Comparison of ENCODE assay signal across 28 cellular contexts in the genomic region with DNA sequence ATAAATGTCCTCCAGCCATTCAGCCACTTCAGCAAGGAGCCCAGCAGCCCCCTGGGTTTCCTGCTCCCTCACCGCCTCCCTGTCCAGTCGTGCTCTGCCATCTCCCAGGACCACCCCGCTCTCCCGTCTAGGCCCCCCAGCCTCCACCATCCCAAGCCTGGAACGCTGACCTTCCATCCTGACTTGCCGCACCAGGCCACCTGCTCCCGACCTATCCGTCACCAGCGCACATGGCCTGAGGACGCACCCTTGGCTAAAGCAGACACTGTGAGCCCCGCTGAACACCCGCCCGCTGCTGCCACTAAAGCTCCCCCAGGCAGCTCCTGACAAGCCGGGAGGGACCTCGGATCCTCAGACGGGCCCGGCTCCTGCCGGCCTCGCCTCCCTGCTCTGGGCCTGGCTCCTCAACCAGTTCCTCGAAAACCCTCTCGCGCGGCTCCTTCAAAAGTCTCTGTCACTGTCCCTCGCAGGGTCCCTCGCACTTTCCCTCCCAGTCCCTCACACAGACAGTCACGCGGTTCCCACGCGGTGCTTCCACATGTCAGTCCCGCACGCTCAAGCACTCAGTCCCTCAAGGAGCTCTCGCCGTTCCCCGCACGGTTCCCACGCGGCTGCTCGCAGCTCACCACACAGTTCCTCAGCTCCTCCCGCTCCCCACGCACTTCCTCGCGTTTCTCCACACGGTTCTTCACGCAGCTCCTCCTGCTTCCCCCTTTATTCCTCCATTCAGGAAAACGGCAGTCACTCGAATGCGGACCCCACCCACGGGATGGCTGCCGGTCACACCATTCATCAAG. TPM values are rescaled to one million over a fixed set of nuclear protein-coding genes. Genes with fewer than 3 reads are reported as not detected.
"Had no signal": no experiment of that assay in that cellular context is flagged by ENCODE, and none has a peak within 500 bp of the region (broad histone marks: within the 10 kb centered on the region; RNA-seq: fewer than 3 reads in every experiment).

No MANE protein-coding gene starts in this region.

- H3K9me3 ChIP-seq: ascending aorta, SJCRH30 had no signal

- H3K36me3 Mint-ChIP-seq: activated naive CD8-positive, alpha-beta T cell treated with anti-CD3 and anti-CD28 coated beads for 36 hours had no signal

- H3K4me1 ChIP-seq: ascending aorta, SJCRH30 had no signal

- H3K4me3 Mint-ChIP-seq: activated CD4-positive, alpha-beta T cell treated with anti-CD3 and anti-CD28 coated beads, Interleukin-2, amount 10 ng/mL, durations not matched to agents 24 days and 14 days; activated CD8-positive, alpha-beta T cell treated with anti-CD3 and anti-CD28 coated beads for 36 hours; activated naive CD8-positive, alpha-beta T cell treated with anti-CD3 and anti-CD28 coated beads for 36 hours; activated T-cell treated with anti-CD3 and anti-CD28 coated beads, Interleukin-2, amount 50 U/mL, for 72 hours; activated T-helper 17 cell treated with anti-CD3 and anti-CD28 coated beads, Interleukin-2, amount 50 U/mL, for 72 hours had no signal

- H3K27ac Mint-ChIP-seq: activated CD4-positive, alpha-beta T cell treated with anti-CD3 and anti-CD28 coated beads, Interleukin-2, amount 10 ng/mL, durations not matched to agents 24 days and 14 days; activated CD8-positive, alpha-beta T cell treated with anti-CD3 and anti-CD28 coated beads for 36 hours; activated naive CD8-positive, alpha-beta T cell treated with anti-CD3 and anti-CD28 coated beads for 36 hours; activated T-cell treated with anti-CD3 and anti-CD28 coated beads, Interleukin-2, amount 50 U/mL, for 72 hours; activated T-helper 17 cell treated with anti-CD3 and anti-CD28 coated beads, Interleukin-2, amount 50 U/mL, for 72 hours had no signal

- DNase-seq: activated CD4-positive, alpha-beta T cell treated with anti-CD3 and anti-CD28 coated beads, Interleukin-2, amount 10 ng/mL, durations not matched to agents 24 days and 14 days; activated CD4-positive, alpha-beta T cell treated with anti-CD3 and anti-CD28 coated beads, Interleukin-2, amount 50 U/mL, for 4 hours; activated CD8-positive, alpha-beta T cell treated with anti-CD3 and anti-CD28 coated beads for 36 hours; activated effector memory CD4-positive, alpha-beta T cell treated with anti-CD3 and anti-CD28 coated beads, Interleukin-2, amount 50 U/mL, for 16 hours; activated naive CD4-positive, alpha-beta T cell; activated naive CD4-positive, alpha-beta T cell treated with anti-CD3 and anti-CD28 coated beads, Interleukin-2, amount 50 U/mL, for 16 hours; activated naive CD8-positive, alpha-beta T cell treated with anti-CD3 and anti-CD28 coated beads for 36 hours; activated T-cell treated with anti-CD3 and anti-CD28 coated beads, Interleukin-2, amount 50 U/mL, for 1 hour; activated T-cell treated with anti-CD3 and anti-CD28 coated beads, Interleukin-2, amount 50 U/mL, for 72 hours; amygdala; NCI-H1105; NCI-H1417 treated with DMSO at 0.1 percent for 48 hours; NCI-H187 treated with DMSO at 0.1 percent for 48 hours; NCI-H2081; NCI-H345; NCI-H524 treated with DMSO at 0.1 percent for 48 hours; PC-9; SHP77; SJCRH30; T1000; WERI-Rb-1 had no signal

- H3K27me3 ChIP-seq: ascending aorta, cardiac muscle cell, SJCRH30 had no signal

- H2AFZ ChIP-seq: PC-9 had no signal

- H3K4me3 ChIP-seq: ascending aorta, cardiac muscle cell, PC-9, SJCRH30, SK-N-MC had no signal

- H3K27ac ChIP-seq: ascending aorta, cardiac muscle cell, PC-9, RWPE1, SJCRH30, SK-N-MC, WERI-Rb-1 had no signal

- H3K4me2 ChIP-seq: PC-9 had no signal

- ATAC-seq: activated CD8-positive, alpha-beta T cell treated with anti-CD3 and anti-CD28 coated beads for 36 hours; activated T-cell treated with anti-CD3 and anti-CD28 coated beads, Interleukin-2, amount 50 U/mL, for 72 hours; activated T-helper 17 cell treated with anti-CD3 and anti-CD28 coated beads, Interleukin-2, amount 50 U/mL, for 72 hours had no signal

- H3K9me3 Mint-ChIP-seq: activated CD4-positive, alpha-beta T cell treated with anti-CD3 and anti-CD28 coated beads, Interleukin-2, amount 10 ng/mL, durations not matched to agents 24 days and 14 days; activated CD8-positive, alpha-beta T cell treated with anti-CD3 and anti-CD28 coated beads for 36 hours; activated naive CD8-positive, alpha-beta T cell treated with anti-CD3 and anti-CD28 coated beads for 36 hours; activated T-cell treated with anti-CD3 and anti-CD28 coated beads, Interleukin-2, amount 50 U/mL, for 72 hours; activated T-helper 17 cell treated with anti-CD3 and anti-CD28 coated beads, Interleukin-2, amount 50 U/mL, for 72 hours had no signal

- H3K36me3 ChIP-seq: ascending aorta, cardiac muscle cell, SJCRH30 had no signal

- H3K27me3 Mint-ChIP-seq: activated CD4-positive, alpha-beta T cell treated with anti-CD3 and anti-CD28 coated beads, Interleukin-2, amount 10 ng/mL, durations not matched to agents 24 days and 14 days; activated CD8-positive, alpha-beta T cell treated with anti-CD3 and anti-CD28 coated beads for 36 hours; activated naive CD8-positive, alpha-beta T cell treated with anti-CD3 and anti-CD28 coated beads for 36 hours; activated T-helper 17 cell treated with anti-CD3 and anti-CD28 coated beads, Interleukin-2, amount 50 U/mL, for 72 hours had no signal

- H3K4me1 Mint-ChIP-seq: activated CD4-positive, alpha-beta T cell treated with anti-CD3 and anti-CD28 coated beads, Interleukin-2, amount 10 ng/mL, durations not matched to agents 24 days and 14 days; activated naive CD8-positive, alpha-beta T cell treated with anti-CD3 and anti-CD28 coated beads for 36 hours; activated T-helper 17 cell treated with anti-CD3 and anti-CD28 coated beads, Interleukin-2, amount 50 U/mL, for 72 hours had no signal

RNA-seq across cellular contexts. Expression of gene KIF1A, which starts 42.4 kb away (rescaled TPM):
- total RNA-seq: M059J, OCI-LY7, PC-9 had no signal
